Comparison of ENCODE assay signal across 8 cellular contexts in genomic region chr7:64400401-64400800, GRCh38.
"Had no signal": no experiment of that assay in that cellular context is flagged by ENCODE, and none has a peak within 500 bp of the region (broad histone marks: within the 10 kb centered on the region; RNA-seq: fewer than 3 reads in every experiment).

No MANE protein-coding gene starts in this region.

- H3K9ac ChIP-seq: GM23248 had no signal

- DNase-seq: GM23248, GOT3, H7, HFFc6 had no signal

- H3K4me1 Mint-ChIP-seq: IgD-negative memory B cell had no signal

- H3K4me3 ChIP-seq: GM23248, HAP-1 had no signal

- ATAC-seq: HCT116, HepG2 had no signal

- H3K4me1 ChIP-seq: HAP-1 had no signal

- H3K27ac Mint-ChIP-seq: HFFc6, IgD-negative memory B cell had no signal

- H3K27me3 Mint-ChIP-seq: IgD-negative memory B cell had no signal

- H2AFZ ChIP-seq: GM23248 had no signal

- H3K27ac ChIP-seq: GM23248 had no signal

- H3K9me3 ChIP-seq: HAP-1 had no signal

- H3K4me3 Mint-ChIP-seq: HFFc6 had no signal

- H3K36me3 ChIP-seq: HAP-1 had no signal
